Comparison of ENCODE assay signal across 1 cellular context in genomic region chr12:47264951-47265350, GRCh38.
TF ChIP-seq lines count a peak whose summit lies in the region.

No MANE protein-coding gene starts in this region.

TF ChIP-seq in A549, 52 proteins besides CTCF, POLR2A, EP300 and RAD21 (continued from another document):
- TF ChIP-seq, protein P1, sequence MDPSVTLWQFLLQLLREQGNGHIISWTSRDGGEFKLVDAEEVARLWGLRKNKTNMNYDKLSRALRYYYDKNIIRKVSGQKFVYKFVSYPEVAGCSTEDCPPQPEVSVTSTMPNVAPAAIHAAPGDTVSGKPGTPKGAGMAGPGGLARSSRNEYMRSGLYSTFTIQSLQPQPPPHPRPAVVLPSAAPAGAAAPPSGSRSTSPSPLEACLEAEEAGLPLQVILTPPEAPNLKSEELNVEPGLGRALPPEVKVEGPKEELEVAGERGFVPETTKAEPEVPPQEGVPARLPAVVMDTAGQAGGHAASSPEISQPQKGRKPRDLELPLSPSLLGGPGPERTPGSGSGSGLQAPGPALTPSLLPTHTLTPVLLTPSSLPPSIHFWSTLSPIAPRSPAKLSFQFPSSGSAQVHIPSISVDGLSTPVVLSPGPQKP (IDR thresholded peaks at IDR 0.05; ENCODE audit: low read depth, low read length) = no peak
- TF ChIP-seq JUN (IDR thresholded peaks at IDR 0.05) (no peak), RCOR1 (IDR thresholded peaks at IDR 0.05; ENCODE audit: low read depth, low read length) (no peak), CHD2 (IDR thresholded peaks at IDR 0.05; ENCODE audit: low read length, partially characterized antibody) (no peak), ATOH8 (CRISPR knock-in tag; IDR thresholded peaks at IDR 0.05; ENCODE audit: low read depth) (no peak)
TF ChIP-seq in A549: peak in this region for 0.
